16 cellular contexts compared by ENCODE assay signal in the genomic region with DNA sequence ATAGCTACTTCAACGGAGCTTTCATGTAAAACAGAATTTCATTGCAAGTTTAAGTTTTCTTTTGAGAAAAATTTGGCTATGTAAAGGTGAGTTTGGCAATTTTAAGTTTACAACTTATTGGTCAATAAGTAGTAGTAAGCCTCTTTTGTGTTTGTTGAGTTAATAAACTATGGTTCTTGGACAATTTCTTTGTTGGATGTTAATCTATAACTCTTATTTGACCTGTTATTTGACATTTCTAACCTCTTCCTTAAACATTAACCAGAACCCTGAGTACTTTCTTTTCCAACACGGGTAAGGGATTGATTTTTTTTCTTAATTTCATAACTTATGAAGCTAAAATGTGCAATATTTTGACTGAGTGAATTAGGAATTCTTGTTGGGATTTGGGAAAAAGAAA.
A peak's percentile ranks its signal among the peaks of the same experiment; 100 is the strongest.
DNase-seq lines count a peak whose midpoint lies in the region; ATAC-seq, FAIRE-seq and TF ChIP-seq lines count a peak whose summit lies in the region.
"Had no signal": no experiment of that assay in that cellular context is flagged by ENCODE, and none has a peak within 500 bp of the region (broad histone marks: within the 10 kb centered on the region; RNA-seq: fewer than 3 reads in every experiment).

No MANE protein-coding gene starts in this region.

- no peaks in the 10 kb centered on the region for H3K36me3 Mint-ChIP-seq in nephron (ENCODE audit: low read depth)
- H3K36me3 Mint-ChIP-seq: CD4-positive, alpha-beta memory T cell had no signal

- H3K4me1 Mint-ChIP-seq in nephron, result no peaks in the 10 kb centered on the region
- H3K4me1 Mint-ChIP-seq: CD4-positive, alpha-beta memory T cell had no signal

- no peak overlapping the region for H3K4me3 ChIP-seq in body of pancreas
- H3K4me3 ChIP-seq: HAP-1 had no signal

- 0 out of 2 replicates have a peak overlapping the region, but pooled peaks have one; percentile 10 for H3K27ac ChIP-seq in 22Rv1
- peak overlapping the region in 3 of 4 donors; percentile 45 to 74 (median 54) for H3K27ac ChIP-seq in body of pancreas
- H3K27ac ChIP-seq: C4-2B had no signal

- H3K9me3 ChIP-seq in body of pancreas, result no peaks in the 10 kb centered on the region
- H3K9me3 ChIP-seq: BE2C, HAP-1 had no signal

- peak; percentile 76 for ATAC-seq in body of pancreas
- ATAC-seq in GM19463 (IDR thresholded peaks at IDR 0.05; ENCODE audit: unreplicated experiment), result no peak

- H3K27ac Mint-ChIP-seq in nephron, result peak overlapping the region; percentile 70 to 93 (median 82)
- H3K27ac Mint-ChIP-seq: CD4-positive, alpha-beta memory T cell had no signal

- H3K4me3 Mint-ChIP-seq in nephron, result no peak overlapping the region
- H3K4me3 Mint-ChIP-seq: CD4-positive, alpha-beta memory T cell had no signal

- no peak for TF ChIP-seq CTCF in 22Rv1 (IDR thresholded peaks at IDR 0.05)
- TF ChIP-seq CTCF in body of pancreas (IDR thresholded peaks at IDR 0.05), result no peak
- TF ChIP-seq CTCF in nephron (IDR thresholded peaks at IDR 0.05; ENCODE audit: unreplicated experiment in 3 of 3), result no peak

- peaks cover 13% of the 10 kb centered on the region for H3K4me1 ChIP-seq in body of pancreas
- H3K4me1 ChIP-seq: BE2C, HAP-1 had no signal

- 13 to 18% methylated on average over 2 of the region's 2 CpGs for WGBS in body of pancreas, 2 donors

- H3K27me3 ChIP-seq in body of pancreas, result no peaks in the 10 kb centered on the region
- H3K27me3 ChIP-seq: BE2C had no signal

- no peaks in the 10 kb centered on the region for H3K36me3 ChIP-seq in body of pancreas (replicated peaks in 1 of 2; ENCODE audit: insufficient read depth in 1 of 2, low read depth in 2 of 2)
- H3K36me3 ChIP-seq: BE2C, HAP-1 had no signal

- no peaks in the 10 kb centered on the region for H3K27me3 Mint-ChIP-seq in nephron (ENCODE audit: low read depth)
- H3K27me3 Mint-ChIP-seq: CD4-positive, alpha-beta memory T cell had no signal

- H3K9me3 Mint-ChIP-seq in nephron, result no peaks in the 10 kb centered on the region

- intact Hi-C loops in body of pancreas (cut with DNase I), result no loop called here

- no peak for FAIRE-seq in frontal cortex (lab: Jason Lieb, UNC)
- FAIRE-seq: GM12892, H1 had no signal

- no peak for DNase-seq in body of pancreas
- peak; percentile 40 for DNase-seq in left kidney (ENCODE audit: low read depth, low spot score)
- no peak for DNase-seq in NCI-H146 treated with DMSO at 0.1 percent for 48 hours (lab: John Stamatoyannopoulos, UW; ENCODE audit: unreplicated experiment)
- DNase-seq in frontal cortex (ENCODE audit: low spot score in 2 of 2), result no peak
- DNase-seq in NCI-H1417 (lab: John Stamatoyannopoulos, UW), result no peak
- DNase-seq: BE2C; CD4-positive, alpha-beta memory T cell; DND-41; GDM1 had no signal

- no peak for TF ChIP-seq POLR2A in body of pancreas (IDR thresholded peaks at IDR 0.05)
